ENCODE assay signal across 15 cellular contexts in the genomic region with DNA sequence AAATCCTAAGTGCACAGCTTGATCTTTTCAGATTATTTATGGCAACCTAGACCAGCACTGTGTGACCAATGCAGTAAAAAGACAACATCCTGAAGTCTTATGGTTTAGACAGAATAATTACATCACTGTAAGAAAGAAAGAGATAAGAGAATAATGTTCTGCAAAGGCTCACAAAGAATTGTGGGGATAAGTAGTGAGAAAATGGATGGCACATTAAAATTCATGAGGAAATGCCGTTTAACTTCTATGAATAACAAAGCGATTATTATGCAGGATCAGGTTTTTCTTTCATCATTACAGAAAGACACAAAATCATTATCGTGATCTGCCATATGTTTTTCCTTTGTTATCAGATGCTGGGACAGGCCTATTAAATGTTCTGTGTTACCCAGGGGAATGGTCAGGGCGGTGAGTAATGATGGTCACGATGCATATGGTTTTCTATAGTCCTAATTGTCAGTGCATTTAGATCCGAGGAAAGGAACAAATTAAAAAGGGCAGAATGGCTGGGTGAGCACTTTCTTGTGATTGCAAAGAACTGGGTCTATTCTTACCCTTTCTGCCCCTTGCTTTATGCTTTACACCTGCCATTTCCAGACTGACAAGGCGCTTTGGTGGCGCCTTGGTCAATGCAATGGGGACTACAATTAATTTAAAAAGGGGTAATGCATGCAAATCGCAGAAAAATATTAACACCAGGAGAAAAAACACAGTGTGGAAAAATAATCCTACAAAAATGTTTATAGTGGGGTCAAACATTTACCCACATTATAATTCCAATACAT. TPM values are rescaled to one million over a fixed set of nuclear protein-coding genes. Genes with fewer than 3 reads are reported as not detected.
DNase-seq lines count a peak whose midpoint lies in the region; ATAC-seq, FAIRE-seq and TF ChIP-seq lines count a peak whose summit lies in the region.
"Had no signal": no experiment of that assay in that cellular context is flagged by ENCODE, and none has a peak within 500 bp of the region (broad histone marks: within the 10 kb centered on the region; RNA-seq: fewer than 3 reads in every experiment).

No MANE protein-coding gene starts in this region.

- peak overlapping the region; percentile 17 for H2AFZ ChIP-seq in HepG2 (ENCODE audit: low read length)

- H4K20me1 ChIP-seq in HepG2 (ENCODE audit: insufficient read depth, low read length): no peaks in the 10 kb centered on the region

- H3K27me3 ChIP-seq in HepG2 (ENCODE audit: control insufficient read depth in 1 of 2, insufficient read depth in 2 of 2, low read length in 2 of 2) (peaks cover 0 to 10% of the 10 kb centered on the region in 2 experiments; a peak in 1 of 5 replicates), right lobe of liver (no peaks in the 10 kb centered on the region), endodermal cell (ENCODE audit: control insufficient read depth, insufficient read depth, low read length, poor library complexity, severe bottlenecking) (no peaks in the 10 kb centered on the region), gastrocnemius medialis (no peaks in the 10 kb centered on the region)

- TF ChIP-seq RAD21 in HepG2 (CRISPR knock-in tag; IDR thresholded peaks at IDR 0.05): no peak

- FAIRE-seq in HepG2 (lab: Jason Lieb, UNC) (peak; percentile 32), urothelium cell line (lab: Jason Lieb, UNC) (peak; percentile 83)

- H3K27ac Mint-ChIP-seq in endodermal cell: no peak overlapping the region
- H3K27ac Mint-ChIP-seq: activated CD4-positive, alpha-beta T cell treated with anti-CD3 and anti-CD28 coated beads, Interleukin-2, amount 10 ng/mL, durations not matched to agents 7 days and 5 days; activated naive CD8-positive, alpha-beta T cell; natural killer cell treated with Interleukin-12 subunit alpha and Interleukin-12 subunit beta and Interleukin-15 and Interleukin-18, amount 100 ng/mL, for 72 hours had no signal

- CTCF ChIA-PET in HepG2 (lab: Yijun Ruan, JAX; ENCODE audit: low intra/inter-chr PET ratio, low total read pairs): no interaction called here

- H3K79me2 ChIP-seq in HepG2 (ENCODE audit: insufficient read depth, low read length): no peaks in the 10 kb centered on the region

- no peaks in the 10 kb centered on the region for H3K36me3 ChIP-seq in HepG2 (replicated peaks in 1 of 2; ENCODE audit: control insufficient read depth in 1 of 2, insufficient read depth in 2 of 2, low read length in 2 of 2)
- no peaks in the 10 kb centered on the region for H3K36me3 ChIP-seq in right lobe of liver
- H3K36me3 ChIP-seq in endodermal cell (ENCODE audit: control insufficient read depth, insufficient read depth, low read length): no peaks in the 10 kb centered on the region
- no peaks in the 10 kb centered on the region for H3K36me3 ChIP-seq in gastrocnemius medialis

- 35% methylated on average over 9 of the region's 9 CpGs for WGBS in HepG2 (ENCODE audit: low lambda C conversion rate)
- 83% methylated on average over 9 of the region's 9 CpGs for WGBS in right lobe of liver (ENCODE audit: insufficient coverage, low coverage, low lambda C conversion rate, missing lambda C conversion rate)
- WGBS in endodermal cell (ENCODE audit: insufficient coverage in 1 of 2, insufficient read length in 1 of 2), 2 experiments: 83 to 94% methylated on average over 6 to 8 of the region's 9 CpGs

- ATAC-seq in HepG2 (no peak), right lobe of liver (no peak), gastrocnemius medialis (no peak)
- ATAC-seq: natural killer cell treated with Interleukin-12 subunit alpha and Interleukin-12 subunit beta and Interleukin-15 and Interleukin-18, amount 100 ng/mL, for 72 hours had no signal

- no peaks in the 10 kb centered on the region for H3K9me3 ChIP-seq in HepG2 (ENCODE audit: low read length)
- no peaks in the 10 kb centered on the region for H3K9me3 ChIP-seq in right lobe of liver
- no peaks in the 10 kb centered on the region for H3K9me3 ChIP-seq in endodermal cell (ENCODE audit: control insufficient read depth, low read length)
- H3K9me3 ChIP-seq in gastrocnemius medialis: no peaks in the 10 kb centered on the region
- H3K9me3 ChIP-seq: Caco-2 had no signal

- H3K4me3 Mint-ChIP-seq in endodermal cell: no peak overlapping the region
- H3K4me3 Mint-ChIP-seq: activated CD4-positive, alpha-beta T cell treated with anti-CD3 and anti-CD28 coated beads, Interleukin-2, amount 10 ng/mL, durations not matched to agents 7 days and 5 days; activated naive CD8-positive, alpha-beta T cell; central memory CD8-positive, alpha-beta T cell; natural killer cell treated with Interleukin-12 subunit alpha and Interleukin-12 subunit beta and Interleukin-15 and Interleukin-18, amount 100 ng/mL, for 72 hours had no signal

- intact Hi-C loops in HepG2 (cut with micrococcal nuclease; ENCODE audit: unreplicated experiment): no loop called here
- intact Hi-C loops in right lobe of liver (cut with DNase I): loop anchor here in 1 of 2 donors (10.0 kb wide), 1 partner anchor 233 kb away; no protein-coding TSS in a partner anchor
- intact Hi-C loops in gastrocnemius medialis (cut with DNase I; ENCODE audit: low total_unique reads): no loop called here

- H3K4me2 ChIP-seq in HepG2 (ENCODE audit: low read depth, low read length): no peak overlapping the region
- H3K4me2 ChIP-seq: KMS-11 had no signal

- no peaks in the 10 kb centered on the region for H3K4me1 Mint-ChIP-seq in endodermal cell
- H3K4me1 Mint-ChIP-seq: activated CD4-positive, alpha-beta T cell treated with anti-CD3 and anti-CD28 coated beads, Interleukin-2, amount 10 ng/mL, durations not matched to agents 7 days and 5 days; central memory CD8-positive, alpha-beta T cell had no signal

- no peak for TF ChIP-seq EP300 in HepG2 (IDR thresholded peaks at IDR 0.05; ENCODE audit: low read depth in 2 of 2, low read length in 2 of 2)
- TF ChIP-seq EP300 in HepG2 (CRISPR knock-in tag; IDR thresholded peaks at IDR 0.05; ENCODE audit: borderline replicate concordance): no peak

- TF ChIP-seq POLR2A in HepG2 (IDR thresholded peaks at IDR 0.05; ENCODE audit: insufficient read depth in 1 of 2, low read depth in 2 of 2, low read length in 2 of 2) (no peak), right lobe of liver (IDR thresholded peaks at IDR 0.05) (no peak), gastrocnemius medialis (IDR thresholded peaks at IDR 0.05) (no peak)

- no peaks in the 10 kb centered on the region for H3K27me3 Mint-ChIP-seq in endodermal cell (ENCODE audit: insufficient read depth)

- no peaks in the 10 kb centered on the region for H3K36me3 Mint-ChIP-seq in endodermal cell (ENCODE audit: low read depth)
- H3K36me3 Mint-ChIP-seq: activated naive CD8-positive, alpha-beta T cell; natural killer cell treated with Interleukin-12 subunit alpha and Interleukin-12 subunit beta and Interleukin-15 and Interleukin-18, amount 100 ng/mL, for 72 hours had no signal

- no peaks in the 10 kb centered on the region for H3K4me1 ChIP-seq in HepG2 (ENCODE audit: insufficient read depth, low read length)
- no peaks in the 10 kb centered on the region for H3K4me1 ChIP-seq in right lobe of liver
- H3K4me1 ChIP-seq in endodermal cell (ENCODE audit: control insufficient read depth, insufficient read depth, low read length): no peaks in the 10 kb centered on the region
- H3K4me1 ChIP-seq in gastrocnemius medialis: no peaks in the 10 kb centered on the region
- H3K4me1 ChIP-seq: Caco-2 had no signal

- POLR2A ChIA-PET in HepG2 (lab: Yijun Ruan, JAX): no interaction called here

- BruUV-seq in HepG2 (replicated peaks; lab: Mats Ljungman, UMichigan): no TSS peak

- H3K4me3 ChIP-seq in HepG2 (replicated peaks in 1 of 3; ENCODE audit: insufficient read depth in 1 of 3, low read depth in 2 of 3, low read length in 3 of 3) (no peak overlapping the region), right lobe of liver (no peak overlapping the region), endodermal cell (ENCODE audit: low read length) (no peak overlapping the region), gastrocnemius medialis (no peak overlapping the region)

- TF ChIP-seq CTCF in HepG2 (CRISPR knock-in tag; IDR thresholded peaks at IDR 0.05): no peak
- no peak for TF ChIP-seq CTCF in right lobe of liver (IDR thresholded peaks at IDR 0.05)
- TF ChIP-seq CTCF in endodermal cell (conservative IDR thresholded peaks at IDR 0.05): no peak
- TF ChIP-seq CTCF in gastrocnemius medialis (IDR thresholded peaks at IDR 0.05 in 4 of 5, conservative IDR thresholded peaks at IDR 0.05 in 1 of 5): no peak

- H3K9ac ChIP-seq in HepG2 (ENCODE audit: insufficient read depth, low read depth, low read length): no peak overlapping the region
- H3K9ac ChIP-seq in endodermal cell (ENCODE audit: extremely low read depth, low read length, poor library complexity, severe bottlenecking): no peak overlapping the region
- H3K9ac ChIP-seq: KMS-11 had no signal

- H3K27ac ChIP-seq in HepG2 (ENCODE audit: extremely low read length, insufficient read depth, low read length) (no peak overlapping the region), right lobe of liver (no peak overlapping the region), endodermal cell (ENCODE audit: low read depth, low read length) (peak overlapping the region; percentile 86), gastrocnemius medialis (no peak overlapping the region)
- H3K27ac ChIP-seq: KMS-11 had no signal

- H3K9me3 Mint-ChIP-seq in endodermal cell: no peaks in the 10 kb centered on the region
- H3K9me3 Mint-ChIP-seq: activated CD4-positive, alpha-beta T cell treated with anti-CD3 and anti-CD28 coated beads, Interleukin-2, amount 10 ng/mL, durations not matched to agents 7 days and 5 days; central memory CD8-positive, alpha-beta T cell; natural killer cell treated with Interleukin-12 subunit alpha and Interleukin-12 subunit beta and Interleukin-15 and Interleukin-18, amount 100 ng/mL, for 72 hours had no signal

- DNase-seq in HepG2 (ENCODE audit: low spot score) (no peak), right lobe of liver (no peak), NCI-H524 treated with DMSO at 0.1 percent for 48 hours (lab: John Stamatoyannopoulos, UW) (peak; percentile 20), endodermal cell (no peak), urothelium cell line (ENCODE audit: low spot score) (no peak), glomerular visceral epithelial cell (ENCODE audit: extremely low spot score) (no peak), gastrocnemius medialis (no peak)
- no peak for DNase-seq in stimulated activated CD4-positive, alpha-beta T cell treated with anti-CD3 and anti-CD28 coated beads, Interleukin-4, amount 100 ng/mL, for 1 hour
- DNase-seq: activated CD4-positive, alpha-beta T cell treated with anti-CD3 and anti-CD28 coated beads, Interleukin-2, amount 10 ng/mL, durations not matched to agents 7 days and 5 days; Caco-2; T1000 had no signal

- in situ Hi-C loops in HepG2 (cut with HindIII; ENCODE audit: extremely low pct_ligation_motif_present, low pct_unique_long_range_greater_than_20kb): no loop called here
- in situ Hi-C loops in gastrocnemius medialis (cut with MboI; ENCODE audit: low sequenced_read_pairs in 4 of 4): no loop called here

RNA-seq across cellular contexts. Expression of gene DHX40, which starts 18.1 kb away (rescaled TPM):
- 37.0 and 62.6 TPM in 2 replicates for total RNA-seq in HepG2 (2016; rRNA removed; fragmentation: Illumina TruSeq; extraction: Trizol)
- total RNA-seq in HepG2 (2016; cell fraction: cytosol; rRNA removed; fragmentation: Illumina TruSeq; extraction: Trizol; ENCODE audit: low read depth): 3.0 and 3.8 TPM in 2 replicates
- 34.6 and 66.1 TPM in 2 replicates for total RNA-seq in HepG2 (2016; cell fraction: insoluble cytoplasmic fraction; rRNA removed; fragmentation: Illumina TruSeq; extraction: Trizol)
- total RNA-seq in HepG2 (2016; cell fraction: membrane; rRNA removed; fragmentation: Illumina TruSeq; extraction: Trizol): 8.0 and 9.8 TPM in 2 replicates
- total RNA-seq in HepG2 (2016; cell fraction: nucleus; rRNA removed; fragmentation: Illumina TruSeq; extraction: Trizol): 19.3 and 21.1 TPM in 2 replicates
- 16.5 and 22.2 TPM in 2 replicates for polyA plus RNA-seq in HepG2 (2011; rRNA removed)
- 9.4 and 14.4 TPM in 2 replicates for polyA plus RNA-seq in HepG2 (2011; cell fraction: cytosol; rRNA removed)
- 6.9 and 8.2 TPM in 2 replicates for polyA plus RNA-seq in HepG2 (2011; cell fraction: nucleus; rRNA removed)
- polyA plus RNA-seq in HepG2 (2012): 16.5 and 24.7 TPM in 2 replicates
- 0.87 and 0.92 TPM in 2 replicates for polyA plus RNA-seq in HepG2 (2016; cell fraction: cytosol; fragmentation: Illumina TruSeq; extraction: Trizol; ENCODE audit: low read depth)
- polyA plus RNA-seq in HepG2 (2016; cell fraction: insoluble cytoplasmic fraction; fragmentation: Illumina TruSeq; extraction: Trizol; ENCODE audit: low read depth): 34.8 and 38.4 TPM in 2 replicates
- polyA plus RNA-seq in HepG2 (2016; cell fraction: membrane; fragmentation: Illumina TruSeq; extraction: Trizol; ENCODE audit: low read depth): 3.0 and 3.4 TPM in 2 replicates
- polyA plus RNA-seq in HepG2 (2016; cell fraction: nucleus; fragmentation: Illumina TruSeq; extraction: Trizol; ENCODE audit: insufficient read depth, low read depth): 17.5 and 18.6 TPM in 2 replicates
- 14.9 and 18.7 TPM in 2 replicates for polyA minus RNA-seq in HepG2 (2011; rRNA and poly(A)+ RNA removed; ENCODE audit: low replicate concordance)
- polyA minus RNA-seq in HepG2 (2011; cell fraction: cytosol; rRNA and poly(A)+ RNA removed): 28.8 and 30.5 TPM in 2 replicates
- polyA minus RNA-seq in HepG2 (2011; cell fraction: nucleus; rRNA and poly(A)+ RNA removed): 27.0 and 27.4 TPM in 2 replicates
- 10 to 100 TPM in 2 of 6 experiments, 1 to 10 TPM in 4; 7.8 to 12.0 (median 9.4) TPM for total RNA-seq in right lobe of liver
- total RNA-seq in endodermal cell: 10 to 100 TPM; 32.7 to 36.2 TPM
- 62.4 TPM for polyA plus RNA-seq in endodermal cell (2013, experiment 1 of 2)
- polyA plus RNA-seq in endodermal cell (2013, experiment 2 of 2): 62.7 TPM
- total RNA-seq in gastrocnemius medialis: 10 to 100 TPM; 21.2 to 32.2 (median 26.9) TPM
